In genomic region chr13:51781246-51782022, GRCh38 we compare ENCODE assay signal across 9 cellular contexts. TPM values are rescaled to one million over a fixed set of nuclear protein-coding genes. Genes with fewer than 3 reads are reported as not detected.
DNase-seq lines count a peak whose midpoint lies in the region; ATAC-seq, FAIRE-seq and TF ChIP-seq lines count a peak whose summit lies in the region.
"Had no signal": no experiment of that assay in that cellular context is flagged by ENCODE, and none has a peak within 500 bp of the region (broad histone marks: within the 10 kb centered on the region; RNA-seq: fewer than 3 reads in every experiment).

No MANE protein-coding gene starts in this region.

- H4K20me1 ChIP-seq in keratinocyte (ENCODE audit: control insufficient read depth, extremely low read depth, insufficient read depth, low read length) = no peaks in the 10 kb centered on the region

- peak overlapping the region; percentile 83 for H3K27ac Mint-ChIP-seq in T-helper 17 cell

- 86% methylated on average over 15 of the region's 15 CpGs for WGBS in esophagus muscularis mucosa

- no peak for TF ChIP-seq EP300 in esophagus muscularis mucosa (IDR thresholded peaks at IDR 0.05)

- H3K4me3 ChIP-seq in HEK293 (ENCODE audit: low read depth, low read length) (no peak overlapping the region), keratinocyte (ENCODE audit: control insufficient read depth in 2 of 3, extremely low read depth in 1 of 3, insufficient read depth in 2 of 3, low read depth in 1 of 3, low read length in 3 of 3) (no peak overlapping the region), dorsolateral prefrontal cortex (no peak overlapping the region), esophagus muscularis mucosa (no peak overlapping the region)
- H3K4me3 ChIP-seq: SJSA1 had no signal

- TF ChIP-seq CTCF in HEK293 (tag by site-specific recombination; IDR thresholded peaks at IDR 0.05) = no peak
- peak; percentile 64 to 89 (median 77) for TF ChIP-seq CTCF in keratinocyte (optimal IDR thresholded peaks at IDR 0.05 in 1 of 3, IDR thresholded peaks at IDR 0.05 in 1 of 3, conservative IDR thresholded peaks at IDR 0.05 in 1 of 3; ENCODE audit: extremely low read depth in 1 of 3, insufficient read depth in 2 of 3, low read length in 3 of 3)
- peak in 9 of 56 donors; percentile 9 to 19 (median 13) for TF ChIP-seq CTCF in dorsolateral prefrontal cortex (IDR thresholded peaks at IDR 0.05 in 54 of 56, conservative IDR thresholded peaks at IDR 0.05 in 2 of 56; ENCODE audit: low read depth in 1 of 56, partially characterized antibody in 56 of 56)
- no peak for TF ChIP-seq CTCF in esophagus muscularis mucosa (IDR thresholded peaks at IDR 0.05)

- H3K36me3 ChIP-seq in HEK293 (ENCODE audit: control insufficient read depth in 2 of 2, insufficient read depth in 1 of 2, low read length in 2 of 2) (no peaks in the 10 kb centered on the region), keratinocyte (ENCODE audit: control insufficient read depth in 2 of 2, extremely low read depth in 1 of 2, insufficient read depth in 2 of 2, low read length in 2 of 2) (no peaks in the 10 kb centered on the region), esophagus muscularis mucosa (peaks cover 0 to 7% (median 0%) of the 10 kb centered on the region in 4 donors)
- H3K36me3 ChIP-seq: SJSA1 had no signal

- POLR2A ChIA-PET in HEK293 (lab: Yijun Ruan, JAX) = interaction anchor here (1.0 kb wide), 1 partner anchor 328 kb away, joined by 3 read pairs; the partner anchor contains the start of gene INTS6

- no peak overlapping the region for H3K27ac ChIP-seq in HEK293 (ENCODE audit: extremely low read depth, low read depth, low read length)
- H3K27ac ChIP-seq in keratinocyte (ENCODE audit: control insufficient read depth, insufficient read depth, low read length) = no peak overlapping the region
- no peak overlapping the region for H3K27ac ChIP-seq in dorsolateral prefrontal cortex
- no peak overlapping the region for H3K27ac ChIP-seq in esophagus muscularis mucosa (replicated peaks in 1 of 4)
- H3K27ac ChIP-seq: SJSA1 had no signal

- H3K4me3 Mint-ChIP-seq in T-helper 17 cell = peak overlapping the region; percentile 71

- H3K9ac ChIP-seq in keratinocyte (ENCODE audit: control insufficient read depth, extremely low read depth, insufficient read depth, low read length) = no peak overlapping the region

- TF ChIP-seq POLR2A in esophagus muscularis mucosa (IDR thresholded peaks at IDR 0.05; ENCODE audit: low read depth) = no peak

- peaks cover 9% of the 10 kb centered on the region for H3K4me1 Mint-ChIP-seq in T-helper 17 cell

- CTCF ChIA-PET in HEK293 (lab: Yijun Ruan, JAX) = interaction anchor here (1.0 kb wide), 1 partner anchor 297 kb away, joined by 3 read pairs; no protein-coding TSS in a partner anchor

- intact Hi-C loops in dorsolateral prefrontal cortex (cut with DNase I) (no loop called here), esophagus muscularis mucosa (cut with DNase I) (no loop called here)

- dilution Hi-C loops in keratinocyte (cut with MboI; ENCODE audit: extremely low pct_ligation_motif_present, low sequenced_read_pairs) = no loop called here

- H3K9me3 ChIP-seq in HEK293 (ENCODE audit: control insufficient read depth, insufficient read depth, low read depth, low read length) = no peaks in the 10 kb centered on the region
- no peaks in the 10 kb centered on the region for H3K9me3 ChIP-seq in T-helper 17 cell (ENCODE audit: control insufficient read depth, low read length, poor library complexity, severe bottlenecking)
- no peaks in the 10 kb centered on the region for H3K9me3 ChIP-seq in keratinocyte (ENCODE audit: control insufficient read depth, low read depth, low read length)
- no peaks in the 10 kb centered on the region for H3K9me3 ChIP-seq in esophagus muscularis mucosa
- H3K9me3 ChIP-seq: SJSA1 had no signal

- no peaks in the 10 kb centered on the region for H3K9me1 ChIP-seq in keratinocyte (ENCODE audit: control insufficient read depth, extremely low read depth, insufficient read depth, low read length)

- peak; percentile 53 for FAIRE-seq in keratinocyte (lab: Jason Lieb, UNC)

- H3K4me1 ChIP-seq in HEK293 (ENCODE audit: control insufficient read depth, insufficient read depth, low read length) (peaks cover 6% of the 10 kb centered on the region), keratinocyte (ENCODE audit: control insufficient read depth, extremely low read depth, insufficient read depth, low read length) (no peaks in the 10 kb centered on the region), esophagus muscularis mucosa (peaks cover 8 to 12% (median 11%) of the 10 kb centered on the region in 4 donors)
- H3K4me1 ChIP-seq: SJSA1 had no signal

- peaks cover 3% of the 10 kb centered on the region for H3K36me3 Mint-ChIP-seq in T-helper 17 cell (ENCODE audit: low read depth)

- ATAC-seq in T-helper 17 cell (peak; percentile 64), HG03045 (IDR thresholded peaks at IDR 0.05; ENCODE audit: unreplicated experiment) (no peak)

- no peaks in the 10 kb centered on the region for H3K27me3 ChIP-seq in keratinocyte (ENCODE audit: control insufficient read depth, extremely low read depth, insufficient read depth, low read length)
- no peaks in the 10 kb centered on the region for H3K27me3 ChIP-seq in dorsolateral prefrontal cortex
- no peaks in the 10 kb centered on the region for H3K27me3 ChIP-seq in esophagus muscularis mucosa
- H3K27me3 ChIP-seq: SJSA1 had no signal

- H3K79me2 ChIP-seq in keratinocyte (ENCODE audit: control insufficient read depth, insufficient read depth, low read length) = no peaks in the 10 kb centered on the region

- DNase-seq in GDM1 (lab: John Stamatoyannopoulos, UW) (peak; percentile 53), T-helper 17 cell (no peak), keratinocyte (ENCODE audit: low read depth, low spot score) (no peak), dorsolateral prefrontal cortex (no peak), esophagus muscularis mucosa (ENCODE audit: extremely low spot score) (no peak), NCI-H1048 (lab: John Stamatoyannopoulos, UW) (no peak)

- no peak overlapping the region for H2AFZ ChIP-seq in keratinocyte (ENCODE audit: control insufficient read depth, low read length)

- H3K27me3 Mint-ChIP-seq in T-helper 17 cell = no peaks in the 10 kb centered on the region

- H3K4me2 ChIP-seq in keratinocyte (ENCODE audit: control insufficient read depth, extremely low read depth, insufficient read depth, low read depth, low read length) = no peak overlapping the region

TF ChIP-seq in HEK293, 187 proteins besides CTCF, POLR2A, EP300 and RAD21:
- TF ChIP-seq ZBTB20 (tag by site-specific recombination; IDR thresholded peaks at IDR 0.05) = peak; percentile 45; the same call in 1 of the 2 replicates
- TF ChIP-seq HIC1 (tag by site-specific recombination; IDR thresholded peaks at IDR 0.05) = no peak

RNA-seq across cellular contexts. Expression of gene DHRS12, which starts 22.5 kb away (rescaled TPM):
- 10 to 100 TPM; 18.1 to 23.1 TPM for total RNA-seq in T-helper 17 cell
- polyA plus RNA-seq in keratinocyte = 5.4 to 7.3 TPM (median 6.1 TPM) in 3 replicates
- 11.3 TPM for polyA plus RNA-seq in keratinocyte (2011; ENCODE audit: low read depth)
- polyA plus RNA-seq in keratinocyte (2011; cell fraction: cytosol; rRNA removed) = 7.3 and 7.5 TPM in 2 replicates
- 3.8 and 5.6 TPM in 2 replicates for polyA plus RNA-seq in keratinocyte (2011; cell fraction: nucleus; rRNA removed)
- polyA plus RNA-seq in keratinocyte (2012; ENCODE audit: low replicate concordance) = 4.8 and 7.2 TPM in 2 replicates
- 1.4 to 4.3 TPM (median 3.9 TPM) in 3 replicates for polyA minus RNA-seq in keratinocyte
- polyA minus RNA-seq in keratinocyte (2011; cell fraction: cytosol; rRNA and poly(A)+ RNA removed) = 3.8 TPM
- polyA minus RNA-seq in keratinocyte (2011; cell fraction: nucleus; rRNA and poly(A)+ RNA removed) = 1.9 and 3.1 TPM in 2 replicates
- 10 to 100 TPM in 91 of 120 experiments, 1 to 10 TPM in 29; 4.6 to 21.3 (median 12.8) TPM for total RNA-seq in dorsolateral prefrontal cortex
- total RNA-seq in esophagus muscularis mucosa = 10 to 100 TPM; 10.3 to 18.6 (median 14.9) TPM

Comparison
In these comparisons a context has a peak if more than half of its experiments do, and no peak if none do; other contexts are left out.
1. CTCF ChIP-seq: peak in keratinocyte (3 of 3); none in HEK293 (single experiment) and esophagus muscularis mucosa (0 of 3).